Comparison of ENCODE assay signal across 27 cellular contexts in genomic region chr3:178048768-178049167, GRCh38.
A peak's percentile ranks its signal among the peaks of the same experiment; 100 is the strongest.
DNase-seq lines count a peak whose midpoint lies in the region; ATAC-seq, FAIRE-seq and TF ChIP-seq lines count a peak whose summit lies in the region.
"Had no signal": no experiment of that assay in that cellular context is flagged by ENCODE, and none has a peak within 500 bp of the region (broad histone marks: within the 10 kb centered on the region; RNA-seq: fewer than 3 reads in every experiment).

No MANE protein-coding gene starts in this region.

- H3K27me3 ChIP-seq in GM23248 (replicated peaks; ENCODE audit: insufficient read depth) (no peaks in the 10 kb centered on the region), K562 (ENCODE audit: control insufficient read depth in 2 of 2, insufficient read depth in 2 of 2, low read length in 2 of 2) (no peaks in the 10 kb centered on the region), mesendoderm (ENCODE audit: insufficient read depth, low read length, poor library complexity) (no peaks in the 10 kb centered on the region), right atrium auricular region (no peaks in the 10 kb centered on the region)

- H3K79me2 ChIP-seq in GM23248 (ENCODE audit: insufficient read depth) (no peaks in the 10 kb centered on the region), K562 (ENCODE audit: control insufficient read depth, insufficient read depth, low read length) (no peaks in the 10 kb centered on the region), mesendoderm (ENCODE audit: control insufficient read depth, insufficient read depth, low read length) (no peaks in the 10 kb centered on the region)

- no peaks in the 10 kb centered on the region for H3K79me1 ChIP-seq in mesendoderm (ENCODE audit: low read length)

- no peak overlapping the region for H2AFZ ChIP-seq in GM23248
- H2AFZ ChIP-seq in K562 (ENCODE audit: low read depth, low read length): 0 out of 2 replicates have a peak overlapping the region, but pooled peaks have one; percentile 54

- no peak overlapping the region for H3K23ac ChIP-seq in mesendoderm (ENCODE audit: low read length)

- no peak overlapping the region for H3K4ac ChIP-seq in mesendoderm (ENCODE audit: low read depth, low read length)

- H3K9me3 ChIP-seq in GM23248 (ENCODE audit: low read depth) (no peaks in the 10 kb centered on the region), K562 (replicated peaks; ENCODE audit: control insufficient read depth, insufficient read depth, low read depth, low read length) (no peaks in the 10 kb centered on the region), right atrium auricular region (no peaks in the 10 kb centered on the region)
- H3K9me3 ChIP-seq: A549, Caco-2, HAP-1 had no signal

- TF ChIP-seq RAD21 in K562 (CRISPR knock-in tag; conservative IDR thresholded peaks at IDR 0.05 in 1 of 2, IDR thresholded peaks at IDR 0.05 in 1 of 2): no peak; a peak in 1 of 4 replicates

- BruUV-seq in K562 (replicated peaks; lab: Mats Ljungman, UMichigan): no TSS peak

- DNase-seq in GM23248 (peak; percentile 33), NCI-H69 (lab: John Stamatoyannopoulos, UW) (peak; percentile 18), K562 (ENCODE audit: extremely low read depth in 1 of 4, low spot score in 3 of 4) (peak in 1 of 4 experiments; percentile 33), mesendoderm (peak; percentile 37), activated gamma-delta T cell (lab: John Stamatoyannopoulos, UW) (no peak), right atrium auricular region (ENCODE audit: low spot score) (no peak), amygdala (lab: John Stamatoyannopoulos, UW) (no peak)
- DNase-seq: Caco-2; CD8-positive, alpha-beta T cell; DMS79; EL; GDM1; GOT3; Karpas-422; NCI-H1092; NCI-H1436; NCI-H187; NCI-H2081 treated with DMSO at 0.1 percent for 48 hours; NCI-H446; NCI-H526; SHP77 had no signal

- ATAC-seq in K562: peak; percentile 85
- ATAC-seq: A549; CD8-positive, alpha-beta T cell; GM12878; Panc1 had no signal

- no peak overlapping the region for H2AK5ac ChIP-seq in mesendoderm (ENCODE audit: low read length)

- no peak overlapping the region for H3K18ac ChIP-seq in mesendoderm (ENCODE audit: low read length)

- CTCF ChIA-PET in K562 (lab: Yijun Ruan, JAX; ENCODE audit: low intra/inter-chr PET ratio): no interaction called here

- H3K9ac ChIP-seq in GM23248 (no peak overlapping the region), K562 (ENCODE audit: insufficient read depth in 1 of 2, low read depth in 2 of 2, low read length in 2 of 2) (no peak overlapping the region), mesendoderm (ENCODE audit: low read length) (no peak overlapping the region)

- H3K9me2 ChIP-seq in GM23248 (ENCODE audit: insufficient read depth): no peaks in the 10 kb centered on the region

- no peak overlapping the region for H4K5ac ChIP-seq in mesendoderm (ENCODE audit: low read length)

- no peak overlapping the region for H3K4me2 ChIP-seq in GM23248 (ENCODE audit: unreplicated experiment)
- H3K4me2 ChIP-seq in K562 (ENCODE audit: insufficient read depth, low read length): no peak overlapping the region
- no peak overlapping the region for H3K4me2 ChIP-seq in mesendoderm (ENCODE audit: low read length)
- H3K4me2 ChIP-seq: A549 had no signal

- no peak for FAIRE-seq in K562 (lab: Jason Lieb, UNC)
- FAIRE-seq: A549, GM12878 had no signal

- no peak overlapping the region for H2BK5ac ChIP-seq in mesendoderm (ENCODE audit: low read length)

- no peak overlapping the region for H3K56ac ChIP-seq in mesendoderm (ENCODE audit: low read length)

- POLR2A ChIA-PET in K562 (lab: Yijun Ruan, JAX): no interaction called here

- no peak overlapping the region for H2BK120ac ChIP-seq in mesendoderm (ENCODE audit: low read depth, low read length)

- H3K27ac ChIP-seq in GM23248 (no peak overlapping the region), K562 (ENCODE audit: extremely low read depth, low read depth, low read length) (no peak overlapping the region), mesendoderm (ENCODE audit: low read depth, low read length) (no peak overlapping the region), right atrium auricular region (no peak overlapping the region)
- H3K27ac ChIP-seq: A549, C4-2B, RWPE1 had no signal

- peak; percentile 71 for TF ChIP-seq EP300 in K562 (IDR thresholded peaks at IDR 0.05; ENCODE audit: low read length)

- H3K4me3 ChIP-seq in GM23248 (no peak overlapping the region), K562 (no peak overlapping the region), mesendoderm (ENCODE audit: low read length) (no peak overlapping the region), right atrium auricular region (no peak overlapping the region)
- H3K4me3 ChIP-seq: A549, GM12878, HAP-1 had no signal

- H2BK15ac ChIP-seq in mesendoderm (replicated peaks; ENCODE audit: low read depth): no peak overlapping the region

- no peaks in the 10 kb centered on the region for H3K36me3 ChIP-seq in GM23248 (ENCODE audit: low read depth)
- H3K36me3 ChIP-seq in K562 (ENCODE audit: control insufficient read depth, insufficient read depth, low read length): no peaks in the 10 kb centered on the region
- no peaks in the 10 kb centered on the region for H3K36me3 ChIP-seq in mesendoderm (ENCODE audit: control insufficient read depth, insufficient read depth, low read length)
- no peaks in the 10 kb centered on the region for H3K36me3 ChIP-seq in right atrium auricular region
- H3K36me3 ChIP-seq: HAP-1 had no signal

- H3K9me1 ChIP-seq in K562 (ENCODE audit: control insufficient read depth, insufficient read depth, low read length): no peaks in the 10 kb centered on the region

- H4K20me1 ChIP-seq in GM23248 (ENCODE audit: insufficient read depth) (no peaks in the 10 kb centered on the region), K562 (replicated peaks; ENCODE audit: control insufficient read depth, insufficient read depth, low read length) (no peaks in the 10 kb centered on the region)

- intact Hi-C loops in K562 (cut with micrococcal nuclease): no loop called here

- no peak overlapping the region for H4K8ac ChIP-seq in mesendoderm (ENCODE audit: low read depth, low read length)

- TF ChIP-seq POLR2A in K562 (conservative IDR thresholded peaks at IDR 0.05): no peak

- WGBS in GM23248 (ENCODE audit: low coverage in 1 of 2, low lambda C conversion rate in 2 of 2, missing lambda C conversion rate in 2 of 2), 2 experiments: 56 to 57% methylated on average over 3 of the region's 3 CpGs
- 2% methylated on average over 3 of the region's 3 CpGs for WGBS in K562 (ENCODE audit: insufficient coverage, low coverage, missing lambda C conversion rate)
- WGBS in mesendoderm (ENCODE audit: extremely low coverage, insufficient coverage, low lambda C conversion rate): no CpG with 5 or more reads among the region's 3 CpGs

- H3F3A ChIP-seq in GM23248 (ENCODE audit: insufficient read depth): no peaks in the 10 kb centered on the region

- H3K4me1 ChIP-seq in GM23248 (ENCODE audit: insufficient read depth) (no peaks in the 10 kb centered on the region), K562 (replicated peaks in 1 of 2; ENCODE audit: control insufficient read depth in 2 of 2, insufficient read depth in 2 of 2, low read length in 2 of 2) (peaks cover 0 to 4% of the 10 kb centered on the region in 2 experiments; a peak in 3 of 5 replicates), mesendoderm (ENCODE audit: control insufficient read depth, low read depth, low read length) (no peaks in the 10 kb centered on the region), right atrium auricular region (no peaks in the 10 kb centered on the region)
- H3K4me1 ChIP-seq: A549, Caco-2, HAP-1 had no signal

- in situ Hi-C loops in GM23248 (cut with MboI): no loop called here
- in situ Hi-C loops in K562 (cut with MboI): no loop called here

- TF ChIP-seq CTCF in K562 (IDR thresholded peaks at IDR 0.05 in 2 of 3, conservative IDR thresholded peaks at IDR 0.05 in 1 of 3; ENCODE audit: insufficient read depth in 2 of 3, low read depth in 1 of 3, low read length in 3 of 3) (no peak), right atrium auricular region (IDR thresholded peaks at IDR 0.05) (no peak)

TF ChIP-seq in K562, 482 proteins besides CTCF, POLR2A, EP300 and RAD21 (continues in another document):
- TF ChIP-seq SAFB (IDR thresholded peaks at IDR 0.05; ENCODE audit: borderline replicate concordance, low read depth, low read length): no peak
- TF ChIP-seq MECOM (CRISPR knock-in tag; IDR thresholded peaks at IDR 0.05): no peak
- no peak for TF ChIP-seq MYNN (IDR thresholded peaks at IDR 0.05)
- no peak for TF ChIP-seq MYNN (CRISPR knock-in tag; IDR thresholded peaks at IDR 0.05)
- TF ChIP-seq E2F1 (CRISPR knock-in tag; IDR thresholded peaks at IDR 0.05): no peak
- TF ChIP-seq, protein P1, sequence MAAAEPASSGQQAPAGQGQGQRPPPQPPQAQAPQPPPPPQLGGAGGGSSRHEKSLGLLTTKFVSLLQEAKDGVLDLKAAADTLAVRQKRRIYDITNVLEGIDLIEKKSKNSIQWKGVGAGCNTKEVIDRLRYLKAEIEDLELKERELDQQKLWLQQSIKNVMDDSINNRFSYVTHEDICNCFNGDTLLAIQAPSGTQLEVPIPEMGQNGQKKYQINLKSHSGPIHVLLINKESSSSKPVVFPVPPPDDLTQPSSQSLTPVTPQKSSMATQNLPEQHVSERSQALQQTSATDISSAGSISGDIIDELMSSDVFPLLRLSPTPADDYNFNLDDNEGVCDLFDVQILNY (CRISPR knock-in tag; IDR thresholded peaks at IDR 0.05): no peak
- TF ChIP-seq CHD1 (IDR thresholded peaks at IDR 0.05; ENCODE audit: low read length): no peak
- no peak for TF ChIP-seq NFIX (CRISPR knock-in tag; IDR thresholded peaks at IDR 0.05; ENCODE audit: low read depth)
- TF ChIP-seq JUND (IDR thresholded peaks at IDR 0.05; ENCODE audit: borderline replicate concordance, low read depth, low read length): peak; percentile 85; the same call in 1 of the 2 replicates
- TF ChIP-seq JUND (tag; IDR thresholded peaks at IDR 0.05; ENCODE audit: borderline replicate concordance, low read depth, low read length): peak; percentile 62; the same call in 1 of the 3 replicates
- TF ChIP-seq ZNF79 (CRISPR knock-in tag; IDR thresholded peaks at IDR 0.05; ENCODE audit: low read depth): no peak
- TF ChIP-seq STAT5A (IDR thresholded peaks at IDR 0.05; ENCODE audit: borderline replicate concordance, low read length): no peak
- TF ChIP-seq TGIF2 (CRISPR knock-in tag; IDR thresholded peaks at IDR 0.05): no peak
- peak; percentile 45; the same call in 1 of the 2 replicates for TF ChIP-seq MYC (IDR thresholded peaks at IDR 0.05; ENCODE audit: low read depth, low read length)
- TF ChIP-seq MYC (CRISPR knock-in tag; IDR thresholded peaks at IDR 0.05; ENCODE audit: borderline replicate concordance, low read depth): no peak

Comparison
In these comparisons a context has a peak if more than half of its experiments do, and no peak if none do; other contexts are left out.
1. DNase-seq: peak in GM23248 (single experiment), NCI-H69 (single experiment) and mesendoderm (single experiment); none in activated gamma-delta T cell (single experiment), right atrium auricular region (single experiment) and amygdala (0 of 56).